ENCODE assay signal across 1 cellular context in the genomic region with DNA sequence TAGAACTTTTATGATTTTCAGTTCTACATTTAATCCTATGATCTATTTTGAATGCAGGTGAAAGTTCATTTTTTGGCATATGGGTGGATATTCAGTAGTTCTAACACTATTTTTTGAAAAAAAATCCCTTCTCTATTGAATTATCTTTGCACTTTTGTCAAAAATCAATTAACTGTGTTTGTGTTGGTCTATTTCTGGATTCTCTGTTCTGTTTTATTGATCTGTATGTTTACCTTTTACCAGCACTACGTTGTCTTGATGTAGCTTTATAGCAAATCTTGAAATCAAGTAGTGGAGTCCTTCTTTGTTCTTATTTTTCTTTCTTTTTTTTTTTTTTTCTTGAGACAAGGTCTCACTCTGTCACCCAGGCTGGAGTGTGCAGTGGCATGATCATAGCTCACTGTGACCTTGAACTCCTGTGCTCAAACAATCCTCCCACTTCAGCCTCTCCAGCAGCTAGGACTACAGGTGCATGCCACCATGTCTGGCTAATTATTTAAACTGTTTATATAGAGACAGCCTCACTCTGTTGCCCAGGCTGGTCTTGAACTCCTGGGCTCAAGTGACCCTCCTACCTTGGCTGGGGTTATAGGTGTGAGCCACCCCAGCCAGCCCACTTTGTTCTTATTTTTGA.
TF ChIP-seq lines count a peak whose summit lies in the region.

No MANE protein-coding gene starts in this region.

TF ChIP-seq in liver, 16 proteins besides CTCF, POLR2A, EP300 and RAD21 (continued from another document):
- no peak for TF ChIP-seq ZBTB33 (IDR thresholded peaks at IDR 0.05)
- TF ChIP-seq NR2F2 (IDR thresholded peaks at IDR 0.05) = no peak
- TF ChIP-seq TAF1 (conservative IDR thresholded peaks at IDR 0.05) = no peak
- no peak for TF ChIP-seq HNF4G (IDR thresholded peaks at IDR 0.05)
- no peak for TF ChIP-seq MAX (IDR thresholded peaks at IDR 0.05)
- TF ChIP-seq ATF3 (IDR thresholded peaks at IDR 0.05) = no peak
